In genomic region chr13:106941779-106942178, GRCh38 we compare ENCODE assay signal across 1 cellular context.
TF ChIP-seq lines count a peak whose summit lies in the region.

No MANE protein-coding gene starts in this region.

TF ChIP-seq in H1, 55 proteins besides CTCF, POLR2A, EP300 and RAD21 (continued from another document):
- TF ChIP-seq EGR1 (IDR thresholded peaks at IDR 0.05; ENCODE audit: borderline replicate concordance, low read depth, low read length) (no peak), TCF12 (IDR thresholded peaks at IDR 0.05; ENCODE audit: low read depth, low read length) (no peak), NANOG (IDR thresholded peaks at IDR 0.05; ENCODE audit: insufficient read depth, low read depth, low read length, poor library complexity, severe bottlenecking) (no peak), USF2 (IDR thresholded peaks at IDR 0.05; ENCODE audit: low read length) (no peak), CBX5 (IDR thresholded peaks at IDR 0.05; ENCODE audit: low read depth, low read length) (no peak), GABPA (IDR thresholded peaks at IDR 0.05; ENCODE audit: borderline replicate concordance, insufficient read depth, low read length) (no peak), CREB1 (IDR thresholded peaks at IDR 0.05) (no peak)
TF ChIP-seq in H1: peak in this region for 0.
